Comparison of ENCODE assay signal across 12 cellular contexts in genomic region chr16:84829168-84829965, GRCh38. TPM values are rescaled to one million over a fixed set of nuclear protein-coding genes. Genes with fewer than 3 reads are reported as not detected.
DNase-seq lines count a peak whose midpoint lies in the region; ATAC-seq, FAIRE-seq and TF ChIP-seq lines count a peak whose summit lies in the region.
"Had no signal": no experiment of that assay in that cellular context is flagged by ENCODE, and none has a peak within 500 bp of the region (broad histone marks: within the 10 kb centered on the region; RNA-seq: fewer than 3 reads in every experiment).

No MANE protein-coding gene starts in this region.

- no peak for TF ChIP-seq POLR2A in H54 (IDR thresholded peaks at IDR 0.05; ENCODE audit: low read depth, low read length)

- TF ChIP-seq CTCF in bronchial epithelial cell (IDR thresholded peaks at IDR 0.05; ENCODE audit: insufficient read depth, low read length, severe bottlenecking): no peak
- TF ChIP-seq CTCF in smooth muscle cell (IDR thresholded peaks at IDR 0.05; ENCODE audit: borderline replicate concordance, insufficient read depth, poor library complexity, severe bottlenecking): no peak
- no peak for TF ChIP-seq CTCF in BE2C (IDR thresholded peaks at IDR 0.05; ENCODE audit: low read depth, low read length)

- H3K4me2 ChIP-seq in smooth muscle cell: peak overlapping the region; percentile 53

- peak; percentile 57 for DNase-seq in H54 (ENCODE audit: insufficient read length, low spot score)
- no peak for DNase-seq in bronchial epithelial cell (ENCODE audit: low read depth)
- peak in 1 of 2 donors; percentile 73 for DNase-seq in left colon
- peak; percentile 20 for DNase-seq in smooth muscle cell (lab: John Stamatoyannopoulos, UW; ENCODE audit: unreplicated experiment)
- no peak for DNase-seq in BE2C
- DNase-seq in activated CD8-positive, alpha-beta memory T cell treated with anti-CD3 and anti-CD28 coated beads, Interleukin-2, amount 50 U/mL, for 48 hours: no peak
- no peak for DNase-seq in GDM1 (lab: John Stamatoyannopoulos, UW)
- DNase-seq: activated effector memory CD4-positive, alpha-beta T cell treated with anti-CD3 and anti-CD28 coated beads, Interleukin-2, amount 50 U/mL, for 16 hours; glutamatergic neuron; NCI-H2029; posterior cingulate gyrus had no signal

- intact Hi-C loops in left colon (cut with DNase I, micrococcal nuclease): no loop called here

- peaks cover 26% of the 10 kb centered on the region for H3K4me1 ChIP-seq in smooth muscle cell (ENCODE audit: low read depth)
- peaks cover 16% of the 10 kb centered on the region for H3K4me1 ChIP-seq in BE2C

- H3K27ac ChIP-seq in smooth muscle cell (ENCODE audit: low read depth): peak overlapping the region; percentile 95

- WGBS in smooth muscle cell (ENCODE audit: low lambda C conversion rate): 55% methylated on average over 15 of the region's 15 CpGs

- FAIRE-seq in H54 (lab: Jason Lieb, UNC) (no peak), bronchial epithelial cell (lab: Jason Lieb, UNC) (peak; percentile 50)

- H3K27me3 ChIP-seq in bronchial epithelial cell (ENCODE audit: control insufficient read depth, insufficient read depth, low read length) (peaks cover 5% of the 10 kb centered on the region), smooth muscle cell (ENCODE audit: low read depth) (no peaks in the 10 kb centered on the region), BE2C (no peaks in the 10 kb centered on the region)

- peak overlapping the region; percentile 5 for H3K9ac ChIP-seq in smooth muscle cell (ENCODE audit: low read depth)

- no peaks in the 10 kb centered on the region for H3K36me3 ChIP-seq in bronchial epithelial cell (ENCODE audit: control insufficient read depth, insufficient read depth, low read length)
- no peaks in the 10 kb centered on the region for H3K36me3 ChIP-seq in smooth muscle cell (ENCODE audit: low read depth)
- no peaks in the 10 kb centered on the region for H3K36me3 ChIP-seq in BE2C

- H3K4me3 ChIP-seq in bronchial epithelial cell (ENCODE audit: low read depth, low read length): no peak overlapping the region
- no peak overlapping the region for H3K4me3 ChIP-seq in smooth muscle cell
- no peak overlapping the region for H3K4me3 ChIP-seq in BE2C (ENCODE audit: low read depth, low read length)

- H3K9me3 ChIP-seq in smooth muscle cell (replicated peaks; ENCODE audit: low read depth) (no peaks in the 10 kb centered on the region), BE2C (no peaks in the 10 kb centered on the region; the same call in 1 of the 2 replicates)

- H2AFZ ChIP-seq in smooth muscle cell (ENCODE audit: low read depth): no peak overlapping the region

- peaks cover 32% of the 10 kb centered on the region for H4K20me1 ChIP-seq in smooth muscle cell (ENCODE audit: low read depth)

- peaks cover 73% of the 10 kb centered on the region for H3F3A ChIP-seq in smooth muscle cell (ENCODE audit: low read depth)

- H3K79me2 ChIP-seq in smooth muscle cell (ENCODE audit: low read depth): peaks cover 69% of the 10 kb centered on the region

- ATAC-seq in left colon: peak; percentile 46
- no peak for ATAC-seq in HG03571 (IDR thresholded peaks at IDR 0.05; ENCODE audit: unreplicated experiment)

RNA-seq across cellular contexts. Expression of gene CRISPLD2, which starts 9.6 kb away (rescaled TPM):
- total RNA-seq in bronchial epithelial cell: 0.26 and 0.53 TPM in 2 replicates
- 10 to 100 TPM; 27.2 to 31.6 TPM for total RNA-seq in left colon
- total RNA-seq in smooth muscle cell: 63.1 and 104 TPM in 2 replicates
- polyA plus RNA-seq in smooth muscle cell: 79.7 and 105 TPM in 2 replicates
- polyA plus RNA-seq in BE2C (2012; ENCODE audit: insufficient read depth, insufficient read length, low read depth): 0.52 TPM

Comparison
In these comparisons a context has a peak if more than half of its experiments do, and no peak if none do; other contexts are left out.
1. DNase-seq: peak in H54 (single experiment) and smooth muscle cell (single experiment); none in bronchial epithelial cell (single experiment), BE2C (single experiment), activated CD8-positive, alpha-beta memory T cell treated with anti-CD3 and anti-CD28 coated beads, Interleukin-2, amount 50 U/mL, for 48 hours (single experiment) and GDM1 (single experiment).
2. RNA of gene CRISPLD2, which starts 9.6 kb away (total RNA-seq): 63.1 to 104 TPM in smooth muscle cell and 27.2 to 31.6 TPM in left colon; 0.26 to 0.53 TPM in bronchial epithelial cell; every median in the first group is over 10 times any median in the second.